10 cellular contexts compared by ENCODE assay signal in genomic region chr7:116271980-116272886, GRCh38.
DNase-seq lines count a peak whose midpoint lies in the region; ATAC-seq lines count a peak whose summit lies in the region.
"Had no signal": no experiment of that assay in that cellular context is flagged by ENCODE, and none has a peak within 500 bp of the region (broad histone marks: within the 10 kb centered on the region; RNA-seq: fewer than 3 reads in every experiment).

No MANE protein-coding gene starts in this region.

- no peaks in the 10 kb centered on the region for H3K4me1 Mint-ChIP-seq in effector memory CD8-positive, alpha-beta T cell (ENCODE audit: low read depth in 2 of 2)

- H3K4me3 ChIP-seq in skeletal muscle cell (ENCODE audit: low read depth, low read length): peak overlapping the region; percentile 20
- H3K4me3 ChIP-seq: dorsolateral prefrontal cortex had no signal

- no peak overlapping the region for H3K27ac Mint-ChIP-seq in effector memory CD8-positive, alpha-beta T cell
- H3K27ac Mint-ChIP-seq: stimulated activated naive CD8-positive, alpha-beta T cell treated with anti-CD3 and anti-CD28 coated beads, Interleukin-15, Interleukin-2, amounts not matched to agents 100 ng/mL and 50 ng/mL, for 24 hours had no signal

- H3K9me3 Mint-ChIP-seq in effector memory CD8-positive, alpha-beta T cell: no peaks in the 10 kb centered on the region
- H3K9me3 Mint-ChIP-seq: stimulated activated naive CD8-positive, alpha-beta T cell treated with anti-CD3 and anti-CD28 coated beads, Interleukin-15, Interleukin-2, amounts not matched to agents 100 ng/mL and 50 ng/mL, for 24 hours had no signal

- H3K36me3 Mint-ChIP-seq in effector memory CD8-positive, alpha-beta T cell (ENCODE audit: insufficient read depth): no peaks in the 10 kb centered on the region

- no peak overlapping the region for H3K4me3 Mint-ChIP-seq in effector memory CD8-positive, alpha-beta T cell
- H3K4me3 Mint-ChIP-seq: stimulated activated naive CD8-positive, alpha-beta T cell treated with anti-CD3 and anti-CD28 coated beads, Interleukin-15, Interleukin-2, amounts not matched to agents 100 ng/mL and 50 ng/mL, for 24 hours had no signal

- ATAC-seq in GM18867 (IDR thresholded peaks at IDR 0.05; ENCODE audit: unreplicated experiment): peak; percentile 46
- no peak for ATAC-seq in effector memory CD8-positive, alpha-beta T cell (replicated peaks)

- DNase-seq in RPMI7951 (ENCODE audit: low read depth) (peak; percentile 96), foreskin melanocyte (peak; percentile 64), skeletal muscle cell (ENCODE audit: low read depth) (peak; percentile 93), DMS153 treated with DMSO at 0.1 percent for 48 hours (lab: John Stamatoyannopoulos, UW; ENCODE audit: unreplicated experiment) (no peak), NCI-H2196 (lab: John Stamatoyannopoulos, UW; ENCODE audit: unreplicated experiment) (no peak), SKM-1 (lab: John Stamatoyannopoulos, UW; ENCODE audit: unreplicated experiment) (no peak)
- DNase-seq in effector memory CD8-positive, alpha-beta T cell: no peak

- H3K27me3 Mint-ChIP-seq in effector memory CD8-positive, alpha-beta T cell: peaks cover 31% of the 10 kb centered on the region in 2 donors

Comparison
In these comparisons a context has a peak if more than half of its experiments do, and no peak if none do; other contexts are left out.
1. DNase-seq: peak in RPMI7951 (single experiment), foreskin melanocyte (single experiment) and skeletal muscle cell (single experiment); none in DMS153 treated with DMSO at 0.1 percent for 48 hours (single experiment), NCI-H2196 (single experiment), effector memory CD8-positive, alpha-beta T cell (0 of 3) and SKM-1 (single experiment).